1 cellular context compared by ENCODE assay signal in the genomic region with DNA sequence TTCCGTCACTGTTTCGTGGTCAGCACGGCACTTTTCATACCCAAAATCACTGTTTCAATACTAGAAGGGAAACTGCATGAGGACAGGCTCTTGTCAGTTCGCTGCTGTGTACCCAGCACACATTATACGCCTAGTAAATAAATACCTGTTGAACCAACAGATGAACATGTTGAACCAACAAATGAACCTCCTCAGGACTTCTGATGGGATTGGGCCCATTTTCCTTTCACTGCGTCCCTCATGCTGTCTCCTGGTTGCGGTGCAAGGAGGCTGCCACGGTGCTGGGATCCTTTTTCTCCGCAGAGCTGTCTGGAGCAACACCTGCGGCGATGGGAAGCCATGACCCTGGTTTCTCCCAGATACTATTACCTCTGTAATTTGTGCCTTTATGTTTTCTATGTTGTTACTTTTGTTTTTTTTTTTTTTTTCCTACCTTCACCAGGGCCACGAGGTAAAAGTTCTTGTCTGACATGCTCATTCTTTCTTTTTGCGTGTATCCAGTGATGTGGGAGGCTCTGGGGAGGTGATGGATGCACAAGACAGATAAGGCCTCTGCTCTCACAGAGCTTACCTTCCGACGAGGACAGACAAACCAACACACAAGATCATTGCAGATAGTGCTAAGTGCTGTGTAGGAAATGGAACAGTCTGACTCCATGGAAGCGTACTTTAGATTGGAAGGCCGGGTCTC.
A peak's percentile ranks its signal among the peaks of the same experiment; 100 is the strongest.
TF ChIP-seq lines count a peak whose summit lies in the region.

No MANE protein-coding gene starts in this region.

TF ChIP-seq in HepG2, 621 proteins besides CTCF, POLR2A, EP300 and RAD21 (continued from another document and continues in another):
- TF ChIP-seq ZBTB37 (CRISPR knock-in tag; IDR thresholded peaks at IDR 0.05) (0 out of 2 replicates have a peak, but pooled peaks have one; percentile 49), GRHL1 (CRISPR knock-in tag; conservative IDR thresholded peaks at IDR 0.05) (peak; percentile 34; the same call in 1 of the 2 replicates), HOXA9 (CRISPR knock-in tag; IDR thresholded peaks at IDR 0.05; ENCODE audit: borderline replicate concordance) (peak; percentile 88; the same call in 1 of the 2 replicates), KLF15 (CRISPR knock-in tag; IDR thresholded peaks at IDR 0.05; ENCODE audit: borderline replicate concordance) (no peak), HIVEP1 (CRISPR knock-in tag; IDR thresholded peaks at IDR 0.05) (no peak), IRF1 (CRISPR knock-in tag; IDR thresholded peaks at IDR 0.05; ENCODE audit: low read depth) (no peak), CSRNP2 (CRISPR knock-in tag; conservative IDR thresholded peaks at IDR 0.05; ENCODE audit: low read depth) (peak; percentile 57; the same call in 1 of the 2 replicates), ZNF253 (CRISPR knock-in tag; IDR thresholded peaks at IDR 0.05; ENCODE audit: borderline replicate concordance) (no peak), HOXA7 (CRISPR knock-in tag; IDR thresholded peaks at IDR 0.05) (peak; percentile 80; the same call in 1 of the 2 replicates), ZBTB21 (CRISPR knock-in tag; IDR thresholded peaks at IDR 0.05) (no peak), ZNF136 (CRISPR knock-in tag; IDR thresholded peaks at IDR 0.05; ENCODE audit: low read depth) (peak; percentile 75; the same call in 1 of the 2 replicates), ZNF598 (CRISPR knock-in tag; IDR thresholded peaks at IDR 0.05; ENCODE audit: borderline replicate concordance) (peak; percentile 21; the same call in 1 of the 2 replicates), USF2 (IDR thresholded peaks at IDR 0.05; ENCODE audit: low read depth, low read length) (peak; percentile 51), USF2 (CRISPR knock-in tag; IDR thresholded peaks at IDR 0.05; ENCODE audit: borderline replicate concordance) (no peak), SMAD9 (CRISPR knock-in tag; IDR thresholded peaks at IDR 0.05) (peak; percentile 52; the same call in 1 of the 2 replicates), JUNB (CRISPR knock-in tag; IDR thresholded peaks at IDR 0.05; ENCODE audit: borderline replicate concordance) (peak; percentile 49; the same call in 1 of the 2 replicates), SOX13 (IDR thresholded peaks at IDR 0.05) (no peak), SOX13 (CRISPR knock-in tag; conservative IDR thresholded peaks at IDR 0.05 in 1 of 2, IDR thresholded peaks at IDR 0.05 in 1 of 2) (no peak), ZNF430 (CRISPR knock-in tag; IDR thresholded peaks at IDR 0.05) (peak; percentile 32; the same call in 1 of the 2 replicates)
- TF ChIP-seq, protein P1, sequence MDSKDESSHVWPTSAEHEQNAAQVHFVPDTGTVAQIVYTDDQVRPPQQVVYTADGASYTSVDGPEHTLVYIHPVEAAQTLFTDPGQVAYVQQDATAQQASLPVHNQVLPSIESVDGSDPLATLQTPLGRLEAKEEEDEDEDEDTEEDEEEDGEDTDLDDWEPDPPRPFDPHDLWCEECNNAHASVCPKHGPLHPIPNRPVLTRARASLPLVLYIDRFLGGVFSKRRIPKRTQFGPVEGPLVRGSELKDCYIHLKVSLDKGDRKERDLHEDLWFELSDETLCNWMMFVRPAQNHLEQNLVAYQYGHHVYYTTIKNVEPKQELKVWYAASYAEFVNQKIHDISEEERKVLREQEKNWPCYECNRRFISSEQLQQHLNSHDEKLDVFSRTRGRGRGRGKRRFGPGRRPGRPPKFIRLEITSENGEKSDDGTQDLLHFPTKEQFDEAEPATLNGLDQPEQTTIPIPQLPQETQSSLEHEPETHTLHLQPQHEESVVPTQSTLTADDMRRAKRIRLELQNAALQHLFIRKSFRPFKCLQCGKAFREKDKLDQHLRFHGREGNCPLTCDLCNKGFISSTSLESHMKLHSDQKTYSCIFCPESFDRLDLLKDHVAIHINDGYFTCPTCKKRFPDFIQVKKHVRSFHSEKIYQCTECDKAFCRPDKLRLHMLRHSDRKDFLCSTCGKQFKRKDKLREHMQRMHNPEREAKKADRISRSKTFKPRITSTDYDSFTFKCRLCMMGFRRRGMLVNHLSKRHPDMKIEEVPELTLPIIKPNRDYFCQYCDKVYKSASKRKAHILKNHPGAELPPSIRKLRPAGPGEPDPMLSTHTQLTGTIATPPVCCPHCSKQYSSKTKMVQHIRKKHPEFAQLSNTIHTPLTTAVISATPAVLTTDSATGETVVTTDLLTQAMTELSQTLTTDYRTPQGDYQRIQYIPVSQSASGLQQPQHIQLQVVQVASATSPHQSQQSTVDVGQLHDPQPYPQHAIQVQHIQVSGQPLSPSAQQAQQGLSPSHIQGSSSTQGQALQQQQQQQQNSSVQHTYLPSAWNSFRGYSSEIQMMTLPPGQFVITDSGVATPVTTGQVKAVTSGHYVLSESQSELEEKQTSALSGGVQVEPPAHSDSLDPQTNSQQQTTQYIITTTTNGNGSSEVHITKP (CRISPR knock-in tag; IDR thresholded peaks at IDR 0.05; ENCODE audit: low read depth): no peak
- TF ChIP-seq, protein P2, sequence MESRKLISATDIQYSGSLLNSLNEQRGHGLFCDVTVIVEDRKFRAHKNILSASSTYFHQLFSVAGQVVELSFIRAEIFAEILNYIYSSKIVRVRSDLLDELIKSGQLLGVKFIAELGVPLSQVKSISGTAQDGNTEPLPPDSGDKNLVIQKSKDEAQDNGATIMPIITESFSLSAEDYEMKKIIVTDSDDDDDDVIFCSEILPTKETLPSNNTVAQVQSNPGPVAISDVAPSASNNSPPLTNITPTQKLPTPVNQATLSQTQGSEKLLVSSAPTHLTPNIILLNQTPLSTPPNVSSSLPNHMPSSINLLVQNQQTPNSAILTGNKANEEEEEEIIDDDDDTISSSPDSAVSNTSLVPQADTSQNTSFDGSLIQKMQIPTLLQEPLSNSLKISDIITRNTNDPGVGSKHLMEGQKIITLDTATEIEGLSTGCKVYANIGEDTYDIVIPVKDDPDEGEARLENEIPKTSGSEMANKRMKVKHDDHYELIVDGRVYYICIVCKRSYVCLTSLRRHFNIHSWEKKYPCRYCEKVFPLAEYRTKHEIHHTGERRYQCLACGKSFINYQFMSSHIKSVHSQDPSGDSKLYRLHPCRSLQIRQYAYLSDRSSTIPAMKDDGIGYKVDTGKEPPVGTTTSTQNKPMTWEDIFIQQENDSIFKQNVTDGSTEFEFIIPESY (CRISPR knock-in tag; IDR thresholded peaks at IDR 0.05): peak; percentile 65; the same call in 1 of the 2 replicates
- TF ChIP-seq, protein P3, sequence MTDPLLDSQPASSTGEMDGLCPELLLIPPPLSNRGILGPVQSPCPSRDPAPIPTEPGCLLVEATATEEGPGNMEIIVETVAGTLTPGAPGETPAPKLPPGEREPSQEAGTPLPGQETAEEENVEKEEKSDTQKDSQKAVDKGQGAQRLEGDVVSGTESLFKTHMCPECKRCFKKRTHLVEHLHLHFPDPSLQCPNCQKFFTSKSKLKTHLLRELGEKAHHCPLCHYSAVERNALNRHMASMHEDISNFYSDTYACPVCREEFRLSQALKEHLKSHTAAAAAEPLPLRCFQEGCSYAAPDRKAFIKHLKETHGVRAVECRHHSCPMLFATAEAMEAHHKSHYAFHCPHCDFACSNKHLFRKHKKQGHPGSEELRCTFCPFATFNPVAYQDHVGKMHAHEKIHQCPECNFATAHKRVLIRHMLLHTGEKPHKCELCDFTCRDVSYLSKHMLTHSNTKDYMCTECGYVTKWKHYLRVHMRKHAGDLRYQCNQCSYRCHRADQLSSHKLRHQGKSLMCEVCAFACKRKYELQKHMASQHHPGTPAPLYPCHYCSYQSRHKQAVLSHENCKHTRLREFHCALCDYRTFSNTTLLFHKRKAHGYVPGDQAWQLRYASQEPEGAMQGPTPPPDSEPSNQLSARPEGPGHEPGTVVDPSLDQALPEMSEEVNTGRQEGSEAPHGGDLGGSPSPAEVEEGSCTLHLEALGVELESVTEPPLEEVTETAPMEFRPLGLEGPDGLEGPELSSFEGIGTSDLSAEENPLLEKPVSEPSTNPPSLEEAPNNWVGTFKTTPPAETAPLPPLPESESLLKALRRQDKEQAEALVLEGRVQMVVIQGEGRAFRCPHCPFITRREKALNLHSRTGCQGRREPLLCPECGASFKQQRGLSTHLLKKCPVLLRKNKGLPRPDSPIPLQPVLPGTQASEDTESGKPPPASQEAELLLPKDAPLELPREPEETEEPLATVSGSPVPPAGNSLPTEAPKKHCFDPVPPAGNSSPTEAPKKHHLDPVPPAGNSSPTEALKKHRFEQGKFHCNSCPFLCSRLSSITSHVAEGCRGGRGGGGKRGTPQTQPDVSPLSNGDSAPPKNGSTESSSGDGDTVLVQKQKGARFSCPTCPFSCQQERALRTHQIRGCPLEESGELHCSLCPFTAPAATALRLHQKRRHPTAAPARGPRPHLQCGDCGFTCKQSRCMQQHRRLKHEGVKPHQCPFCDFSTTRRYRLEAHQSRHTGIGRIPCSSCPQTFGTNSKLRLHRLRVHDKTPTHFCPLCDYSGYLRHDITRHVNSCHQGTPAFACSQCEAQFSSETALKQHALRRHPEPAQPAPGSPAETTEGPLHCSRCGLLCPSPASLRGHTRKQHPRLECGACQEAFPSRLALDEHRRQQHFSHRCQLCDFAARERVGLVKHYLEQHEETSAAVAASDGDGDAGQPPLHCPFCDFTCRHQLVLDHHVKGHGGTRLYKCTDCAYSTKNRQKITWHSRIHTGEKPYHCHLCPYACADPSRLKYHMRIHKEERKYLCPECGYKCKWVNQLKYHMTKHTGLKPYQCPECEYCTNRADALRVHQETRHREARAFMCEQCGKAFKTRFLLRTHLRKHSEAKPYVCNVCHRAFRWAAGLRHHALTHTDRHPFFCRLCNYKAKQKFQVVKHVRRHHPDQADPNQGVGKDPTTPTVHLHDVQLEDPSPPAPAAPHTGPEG (CRISPR knock-in tag; IDR thresholded peaks at IDR 0.05): no peak
